In genomic region chr12:121963341-121964018, GRCh38 we compare ENCODE assay signal across 30 cellular contexts.
"Had no signal": no experiment of that assay in that cellular context is flagged by ENCODE, and none has a peak within 500 bp of the region (broad histone marks: within the 10 kb centered on the region; RNA-seq: fewer than 3 reads in every experiment).

No MANE protein-coding gene starts in this region.

- H3K27me3 ChIP-seq: gastroesophageal sphincter, hepatocyte, sigmoid colon, uterus had no signal

- DNase-seq: activated CD4-positive, alpha-beta memory T cell treated with anti-CD3 and anti-CD28 coated beads, Interleukin-2, amount 10 ng/mL, durations not matched to agents 7 days and 5 days; activated CD4-positive, alpha-beta T cell treated with anti-CD3 and anti-CD28 coated beads for 1 hour; activated CD4-positive, alpha-beta T cell treated with anti-CD3 and anti-CD28 coated beads, Interleukin-2, amount 10 ng/mL, durations not matched to agents 7 days and 5 days; activated T-cell treated with anti-CD3 and anti-CD28 coated beads, Interleukin-2, amount 50 U/mL, for 48 hours; anterior cingulate cortex; dermis blood vessel endothelial cell; effector CD4-positive, alpha-beta T cell; islet precursor cell; left ventricle myocardium inferior; naive B cell; nephron progenitor cell; nucleus accumbens; psoas muscle; sigmoid colon; small intestine; stimulated activated CD4-positive, alpha-beta T cell treated with anti-CD3 and anti-CD28 coated beads, Interleukin-1b, Interleukin-23, amount 100 ng/mL, for 48 hours; stimulated activated naive CD8-positive, alpha-beta T cell treated with anti-CD3 and anti-CD28 coated beads, Interleukin-15, Interleukin-2, amounts not matched to agents 100 U/mL and 50 U/mL, for 24 hours; T-helper 17 cell; T1000; trophoblast cell; uterus had no signal

- H3K79me2 ChIP-seq: hepatocyte, parathyroid adenoma had no signal

- H3K4me2 ChIP-seq: hepatocyte had no signal

- H3K36me3 ChIP-seq: gastroesophageal sphincter, left ventricle myocardium inferior, sigmoid colon, thoracic aorta, uterus had no signal

- H3K27ac Mint-ChIP-seq: activated CD4-positive, alpha-beta memory T cell treated with anti-CD3 and anti-CD28 coated beads, Interleukin-2, amount 10 ng/mL, durations not matched to agents 7 days and 5 days; activated CD4-positive, alpha-beta T cell treated with anti-CD3 and anti-CD28 coated beads, Interleukin-2, amount 10 ng/mL, durations not matched to agents 7 days and 5 days; activated naive CD8-positive, alpha-beta T cell; activated T-helper 2 cell treated with anti-CD3 and anti-CD28 coated beads, Interferon-gamma antibody, Interleukin-2, Interleukin-4, amounts not matched to agents 10 μg/mL and 5 μg/mL and 100 μg/mL, durations not matched to agents 14 hours and 24 hours and 36 hours; mesothelial cell of epicardium had no signal

- H3K36me3 Mint-ChIP-seq: activated naive CD8-positive, alpha-beta T cell; naive B cell had no signal

- H3K4me3 Mint-ChIP-seq: activated CD4-positive, alpha-beta memory T cell treated with anti-CD3 and anti-CD28 coated beads, Interleukin-2, amount 10 ng/mL, durations not matched to agents 7 days and 5 days; activated CD4-positive, alpha-beta T cell treated with anti-CD3 and anti-CD28 coated beads, Interleukin-2, amount 10 ng/mL, durations not matched to agents 7 days and 5 days; activated naive CD8-positive, alpha-beta T cell; central memory CD8-positive, alpha-beta T cell; mesothelial cell of epicardium; naive B cell; nephron progenitor cell; T-helper 17 cell had no signal

- H3K9ac ChIP-seq: parathyroid adenoma had no signal

- H2AFZ ChIP-seq: hepatocyte, parathyroid adenoma had no signal

- H3K27me3 Mint-ChIP-seq: activated CD4-positive, alpha-beta T cell treated with anti-CD3 and anti-CD28 coated beads, Interleukin-2, amount 10 ng/mL, durations not matched to agents 7 days and 5 days; activated naive CD8-positive, alpha-beta T cell; central memory CD8-positive, alpha-beta T cell had no signal

- H3K9me3 ChIP-seq: gastroesophageal sphincter, left ventricle myocardium inferior, psoas muscle, sigmoid colon, thoracic aorta, uterus had no signal

- H3K4me1 ChIP-seq: parathyroid adenoma, psoas muscle, uterus had no signal

- H3K4me3 ChIP-seq: gastroesophageal sphincter, hepatocyte, left ventricle myocardium inferior, psoas muscle, sigmoid colon, thoracic aorta, uterus had no signal

- ATAC-seq: gastroesophageal sphincter; psoas muscle; stimulated activated naive CD8-positive, alpha-beta T cell treated with anti-CD3 and anti-CD28 coated beads, Interleukin-15, Interleukin-2, amounts not matched to agents 100 U/mL and 50 U/mL, for 24 hours; T-helper 17 cell had no signal

- H3K27ac ChIP-seq: epithelial cell of prostate, gastroesophageal sphincter, hepatocyte, left ventricle myocardium inferior, parathyroid adenoma, psoas muscle, sigmoid colon, thoracic aorta, uterus had no signal

- H3K4me1 Mint-ChIP-seq: activated CD4-positive, alpha-beta memory T cell treated with anti-CD3 and anti-CD28 coated beads, Interleukin-2, amount 10 ng/mL, durations not matched to agents 7 days and 5 days; activated CD4-positive, alpha-beta T cell treated with anti-CD3 and anti-CD28 coated beads, Interleukin-2, amount 10 ng/mL, durations not matched to agents 7 days and 5 days; central memory CD8-positive, alpha-beta T cell had no signal

- H3K9me3 Mint-ChIP-seq: activated CD4-positive, alpha-beta memory T cell treated with anti-CD3 and anti-CD28 coated beads, Interleukin-2, amount 10 ng/mL, durations not matched to agents 7 days and 5 days; activated CD4-positive, alpha-beta T cell treated with anti-CD3 and anti-CD28 coated beads, Interleukin-2, amount 10 ng/mL, durations not matched to agents 7 days and 5 days; activated T-helper 2 cell treated with anti-CD3 and anti-CD28 coated beads, Interferon-gamma antibody, Interleukin-2, Interleukin-4, amounts not matched to agents 10 μg/mL and 5 μg/mL and 100 μg/mL, durations not matched to agents 14 hours and 24 hours and 36 hours; central memory CD8-positive, alpha-beta T cell; mesothelial cell of epicardium; naive B cell; nephron progenitor cell had no signal
